Comparison of ENCODE assay signal across 24 cellular contexts in genomic region chr5:152092580-152092979, GRCh38.
DNase-seq lines count a peak whose midpoint lies in the region; ATAC-seq and TF ChIP-seq lines count a peak whose summit lies in the region.
"Had no signal": no experiment of that assay in that cellular context is flagged by ENCODE, and none has a peak within 500 bp of the region (broad histone marks: within the 10 kb centered on the region; RNA-seq: fewer than 3 reads in every experiment).

No MANE protein-coding gene starts in this region.

- ATAC-seq in foreskin keratinocyte (peak; percentile 54), psoas muscle (no peak)
- ATAC-seq in stimulated activated naive CD8-positive, alpha-beta T cell treated with anti-CD3 and anti-CD28 coated beads, Interleukin-15, Interleukin-2, amounts not matched to agents 100 U/mL and 50 U/mL, for 24 hours = peak; percentile 68
- ATAC-seq: T-cell had no signal

- H3K27ac Mint-ChIP-seq in MCF 10A (ENCODE audit: low read depth, unreplicated experiment) = no peak overlapping the region
- H3K27ac Mint-ChIP-seq: activated CD4-positive, alpha-beta T cell treated with anti-CD3 and anti-CD28 coated beads, Interleukin-2, amount 10 ng/mL, durations not matched to agents 7 days and 5 days; progenitor cell of endocrine pancreas; T-cell had no signal

- intact Hi-C loops in MCF 10A (cut with micrococcal nuclease) (loop anchor here (5.0 kb wide), 1 partner anchor 35 kb away; no protein-coding TSS in a partner anchor), breast epithelium (cut with DNase I; ENCODE audit: low total_unique reads) (no loop called here), psoas muscle (cut with DNase I) (no loop called here)

- TF ChIP-seq CTCF in MCF 10A (IDR thresholded peaks at IDR 0.05; ENCODE audit: unreplicated experiment) = no peak
- no peak for TF ChIP-seq CTCF in breast epithelium (IDR thresholded peaks at IDR 0.05)
- no peak for TF ChIP-seq CTCF in foreskin keratinocyte (conservative IDR thresholded peaks at IDR 0.05)
- no peak for TF ChIP-seq CTCF in psoas muscle (IDR thresholded peaks at IDR 0.05)

- WGBS in psoas muscle, 3 donors = 59 to 86% (median 72%) methylated on average over 1 of the region's 1 CpG

- H3K36me3 Mint-ChIP-seq in MCF 10A (ENCODE audit: insufficient read depth, unreplicated experiment) = no peaks in the 10 kb centered on the region
- H3K36me3 Mint-ChIP-seq: T-cell had no signal

- H3K4me1 ChIP-seq in breast epithelium = no peaks in the 10 kb centered on the region
- no peaks in the 10 kb centered on the region for H3K4me1 ChIP-seq in foreskin keratinocyte
- H3K4me1 ChIP-seq in psoas muscle = no peaks in the 10 kb centered on the region
- H3K4me1 ChIP-seq: BLaER1 treated with 17β-estradiol and CSF1 and Interleukin-3, amounts not matched to agents 10 nM and 100 nM; colonic mucosa had no signal

- DNase-seq in MCF 10A (ENCODE audit: unreplicated experiment) = peak; percentile 35
- DNase-seq in breast epithelium (ENCODE audit: low spot score in 2 of 2) = no peak
- peak; percentile 16 for DNase-seq in RKO (ENCODE audit: low spot score)
- peak in 1 of 2 donors; percentile 8 for DNase-seq in foreskin keratinocyte
- DNase-seq in stimulated activated naive CD8-positive, alpha-beta T cell treated with anti-CD3 and anti-CD28 coated beads, Interleukin-15, Interleukin-2, amounts not matched to agents 100 U/mL and 50 U/mL, for 24 hours = no peak
- DNase-seq in psoas muscle = no peak
- no peak for DNase-seq in stimulated activated CD4-positive, alpha-beta T cell treated with anti-CD3 and anti-CD28 coated beads, Interleukin-4, amount 100 ng/mL, for 1 hour
- DNase-seq in T-helper 9 cell = no peak
- DNase-seq: activated CD4-positive, alpha-beta T cell treated with anti-CD3 and anti-CD28 coated beads, Interleukin-2, amount 10 ng/mL, durations not matched to agents 7 days and 5 days; activated CD8-positive, alpha-beta memory T cell treated with anti-CD3 and anti-CD28 coated beads, Interleukin-2, amount 50 U/mL, for 4 hours; activated gamma-delta T cell treated with Interleukin-2 at 50 U/mL for 16 hours; Calu3; colonic mucosa; foreskin fibroblast; Kasumi-1; left cardiac atrium; midbrain; NCI-H2107; NCI-H510A treated with DMSO at 0.1 percent for 48 hours; SHP77; stimulated activated CD8-positive, alpha-beta memory T cell treated with anti-CD3 and anti-CD28 coated beads, Interleukin-4, amount 100 ng/mL, for 48 hours; T-cell had no signal

- POLR2A ChIA-PET in MCF 10A (lab: Yijun Ruan, JAX) = interaction anchor here (1.1 kb wide), 1 partner anchor 10 kb away, joined by 6 read pairs; no protein-coding TSS in a partner anchor

- no peak for TF ChIP-seq POLR2A in breast epithelium (IDR thresholded peaks at IDR 0.05)

- H3K27me3 ChIP-seq in breast epithelium (no peaks in the 10 kb centered on the region), foreskin keratinocyte (no peaks in the 10 kb centered on the region), psoas muscle (ENCODE audit: insufficient read depth in 3 of 3, low read length in 2 of 3) (no peaks in the 10 kb centered on the region)
- H3K27me3 ChIP-seq: BLaER1 treated with 17β-estradiol and CSF1 and Interleukin-3, amounts not matched to agents 10 nM and 100 nM; colonic mucosa had no signal

- CTCF ChIA-PET in MCF 10A (lab: Yijun Ruan, JAX) = interaction anchor here (0.9 to 1.2 kb wide), 3 partner anchors 50 to 286 kb away, joined by 3 read pairs; no protein-coding TSS in a partner anchor

- H3K4me1 Mint-ChIP-seq in MCF 10A (ENCODE audit: insufficient read depth, unreplicated experiment) = no peaks in the 10 kb centered on the region

- no peak overlapping the region for H3K4me3 Mint-ChIP-seq in MCF 10A (ENCODE audit: unreplicated experiment)
- H3K4me3 Mint-ChIP-seq: activated CD4-positive, alpha-beta T cell treated with anti-CD3 and anti-CD28 coated beads, Interleukin-2, amount 10 ng/mL, durations not matched to agents 7 days and 5 days; T-cell had no signal

- peaks cover 57% of the 10 kb centered on the region for H3K27me3 Mint-ChIP-seq in MCF 10A (ENCODE audit: insufficient read depth, unreplicated experiment)
- H3K27me3 Mint-ChIP-seq: activated CD4-positive, alpha-beta T cell treated with anti-CD3 and anti-CD28 coated beads, Interleukin-2, amount 10 ng/mL, durations not matched to agents 7 days and 5 days; T-cell had no signal

- H3K9me3 ChIP-seq in breast epithelium (no peaks in the 10 kb centered on the region), psoas muscle (no peaks in the 10 kb centered on the region)
- H3K9me3 ChIP-seq: BLaER1 treated with 17β-estradiol and CSF1 and Interleukin-3, amounts not matched to agents 10 nM and 100 nM; colonic mucosa had no signal

- H3K36me3 ChIP-seq in breast epithelium (no peaks in the 10 kb centered on the region), psoas muscle (ENCODE audit: insufficient read depth in 1 of 2, low read depth in 1 of 2) (no peaks in the 10 kb centered on the region)
- H3K36me3 ChIP-seq: BLaER1 treated with 17β-estradiol and CSF1 and Interleukin-3, amounts not matched to agents 10 nM and 100 nM; colonic mucosa had no signal

- H3K27ac ChIP-seq in breast epithelium = no peak overlapping the region
- no peak overlapping the region for H3K27ac ChIP-seq in foreskin keratinocyte
- no peak overlapping the region for H3K27ac ChIP-seq in psoas muscle
- H3K27ac ChIP-seq: BLaER1 treated with 17β-estradiol and CSF1 and Interleukin-3, amounts not matched to agents 10 nM and 100 nM; colonic mucosa had no signal

- no TSS peak for BruUV-seq in MCF 10A (replicated peaks; lab: Mats Ljungman, UMichigan)

- H3K9me3 Mint-ChIP-seq in MCF 10A (ENCODE audit: unreplicated experiment) = no peaks in the 10 kb centered on the region
- H3K9me3 Mint-ChIP-seq: activated CD4-positive, alpha-beta T cell treated with anti-CD3 and anti-CD28 coated beads, Interleukin-2, amount 10 ng/mL, durations not matched to agents 7 days and 5 days; T-cell had no signal

- no peak overlapping the region for H3K4me3 ChIP-seq in breast epithelium
- no peak overlapping the region for H3K4me3 ChIP-seq in psoas muscle
- H3K4me3 ChIP-seq: BLaER1 treated with 17β-estradiol and CSF1 and Interleukin-3, amounts not matched to agents 10 nM and 100 nM; colonic mucosa had no signal

Comparison
In these comparisons a context has a peak if more than half of its experiments do, and no peak if none do; other contexts are left out.
1. DNase-seq: peak in MCF 10A (single experiment) and RKO (single experiment); none in breast epithelium (0 of 2), stimulated activated naive CD8-positive, alpha-beta T cell treated with anti-CD3 and anti-CD28 coated beads, Interleukin-15, Interleukin-2, amounts not matched to agents 100 U/mL and 50 U/mL, for 24 hours (single experiment), psoas muscle (0 of 2), stimulated activated CD4-positive, alpha-beta T cell treated with anti-CD3 and anti-CD28 coated beads, Interleukin-4, amount 100 ng/mL, for 1 hour (single experiment) and T-helper 9 cell (single experiment).
2. ATAC-seq: peak in foreskin keratinocyte (single experiment) and stimulated activated naive CD8-positive, alpha-beta T cell treated with anti-CD3 and anti-CD28 coated beads, Interleukin-15, Interleukin-2, amounts not matched to agents 100 U/mL and 50 U/mL, for 24 hours (single experiment); none in psoas muscle (0 of 4).